28 cellular contexts compared by ENCODE assay signal in the genomic region with DNA sequence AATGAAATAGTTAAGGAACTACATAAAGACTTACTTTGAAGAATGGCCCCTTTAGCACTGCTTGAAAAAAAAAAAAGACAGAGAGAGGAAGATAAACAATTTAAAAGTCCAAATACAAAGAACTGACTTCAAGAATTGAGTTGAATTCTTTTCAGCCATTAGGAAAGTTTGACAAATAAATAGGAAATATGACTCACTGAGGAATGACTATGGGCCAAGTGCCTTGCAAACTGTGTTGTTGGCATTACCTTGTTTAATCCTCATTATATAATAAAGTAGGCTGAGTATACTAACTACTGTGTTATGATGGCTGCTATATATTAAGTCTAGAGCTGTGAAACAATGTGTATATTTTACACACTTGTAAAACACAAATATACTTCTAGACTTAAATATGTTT.
DNase-seq lines count a peak whose midpoint lies in the region; ATAC-seq and TF ChIP-seq lines count a peak whose summit lies in the region.
"Had no signal": no experiment of that assay in that cellular context is flagged by ENCODE, and none has a peak within 500 bp of the region (broad histone marks: within the 10 kb centered on the region; RNA-seq: fewer than 3 reads in every experiment).

No MANE protein-coding gene starts in this region.

- in situ Hi-C loops in gastrocnemius medialis (cut with MboI; ENCODE audit: low sequenced_read_pairs in 4 of 4) = no loop called here

- peak; percentile 24 for ATAC-seq in activated T-helper 17 cell treated with anti-CD3 and anti-CD28 coated beads, Interleukin-2, amount 50 U/mL, for 72 hours (replicated peaks)
- ATAC-seq in gastroesophageal sphincter (peak; percentile 28), gastrocnemius medialis (peak; percentile 56 to 60)
- ATAC-seq: A549; activated naive CD8-positive, alpha-beta T cell treated with anti-CD3 and anti-CD28 coated beads, Interleukin-2, amount 50 U/mL, for 24 hours; CD8-positive, alpha-beta T cell; GM23338 had no signal

- no peak overlapping the region for H3K4me3 ChIP-seq in gastroesophageal sphincter
- no peak overlapping the region for H3K4me3 ChIP-seq in gastrocnemius medialis
- H3K4me3 ChIP-seq in Caco-2 (ENCODE audit: low read depth, low read length) = no peak overlapping the region
- H3K4me3 ChIP-seq: A549, GM23338, heart left ventricle, PC-9, vagina had no signal

- no peak for TF ChIP-seq EP300 in gastroesophageal sphincter (IDR thresholded peaks at IDR 0.05)

- no peak overlapping the region for H3K27ac ChIP-seq in gastroesophageal sphincter
- peak overlapping the region in 3 of 4 donors; percentile 24 to 36 (median 31) for H3K27ac ChIP-seq in gastrocnemius medialis
- H3K27ac ChIP-seq: A549, PC-9, vagina, WERI-Rb-1 had no signal

- peaks cover 2% of the 10 kb centered on the region for H3K9me3 Mint-ChIP-seq in activated naive CD4-positive, alpha-beta T cell treated with anti-CD3 and anti-CD28 coated beads for 36 hours
- no peaks in the 10 kb centered on the region for H3K9me3 Mint-ChIP-seq in activated T-helper 17 cell treated with anti-CD3 and anti-CD28 coated beads, Interleukin-2, amount 50 U/mL, for 72 hours
- no peaks in the 10 kb centered on the region for H3K9me3 Mint-ChIP-seq in Caco-2 (ENCODE audit: unreplicated experiment)
- H3K9me3 Mint-ChIP-seq: central memory CD8-positive, alpha-beta T cell; stimulated activated naive CD8-positive, alpha-beta T cell treated with anti-CD3 and anti-CD28 coated beads, Interleukin-15, Interleukin-2, amounts not matched to agents 100 ng/mL and 50 ng/mL, for 24 hours had no signal

- no peaks in the 10 kb centered on the region for H3K27me3 Mint-ChIP-seq in activated naive CD4-positive, alpha-beta T cell treated with anti-CD3 and anti-CD28 coated beads for 36 hours (ENCODE audit: low read depth)
- no peaks in the 10 kb centered on the region for H3K27me3 Mint-ChIP-seq in activated T-helper 17 cell treated with anti-CD3 and anti-CD28 coated beads, Interleukin-2, amount 50 U/mL, for 72 hours
- peaks cover 10% of the 10 kb centered on the region for H3K27me3 Mint-ChIP-seq in Caco-2 (ENCODE audit: insufficient read depth, unreplicated experiment)
- H3K27me3 Mint-ChIP-seq: activated CD4-positive, alpha-beta T cell treated with anti-CD3 and anti-CD28 coated beads, Interleukin-2, amount 10 ng/mL, durations not matched to agents 24 days and 14 days; activated naive CD8-positive, alpha-beta T cell treated with anti-CD3 and anti-CD28 coated beads, Interleukin-2, amount 50 U/mL, for 24 hours; central memory CD8-positive, alpha-beta T cell; progenitor cell of endocrine pancreas; stimulated activated naive CD8-positive, alpha-beta T cell treated with anti-CD3 and anti-CD28 coated beads, Interleukin-15, Interleukin-2, amounts not matched to agents 100 ng/mL and 50 ng/mL, for 24 hours had no signal

- POLR2A ChIA-PET in Caco-2 (lab: Charles Lee) = no interaction called here

- BruUV-seq in Caco-2 (replicated peaks; lab: Mats Ljungman, UMichigan) = no TSS peak

- H3K27ac Mint-ChIP-seq in activated naive CD4-positive, alpha-beta T cell treated with anti-CD3 and anti-CD28 coated beads for 36 hours = peak overlapping the region; percentile 47
- peak overlapping the region; percentile 19 for H3K27ac Mint-ChIP-seq in activated T-helper 17 cell treated with anti-CD3 and anti-CD28 coated beads, Interleukin-2, amount 50 U/mL, for 72 hours
- no peak overlapping the region for H3K27ac Mint-ChIP-seq in Caco-2 (ENCODE audit: unreplicated experiment)
- H3K27ac Mint-ChIP-seq: activated CD4-positive, alpha-beta T cell treated with anti-CD3 and anti-CD28 coated beads, Interleukin-2, amount 10 ng/mL, durations not matched to agents 24 days and 14 days; activated naive CD8-positive, alpha-beta T cell treated with anti-CD3 and anti-CD28 coated beads, Interleukin-2, amount 50 U/mL, for 24 hours; activated T-helper 2 cell treated with anti-CD3 and anti-CD28 coated beads, Interferon-gamma antibody, Interleukin-2, Interleukin-4, amounts not matched to agents 10 μg/mL and 5 μg/mL and 100 μg/mL, durations not matched to agents 14 hours and 24 hours and 36 hours; CD8-positive, alpha-beta T cell; GM23338; progenitor cell of endocrine pancreas; stimulated activated naive CD8-positive, alpha-beta T cell treated with anti-CD3 and anti-CD28 coated beads, Interleukin-15, Interleukin-2, amounts not matched to agents 100 ng/mL and 50 ng/mL, for 24 hours had no signal

- H3K4me1 Mint-ChIP-seq in activated naive CD4-positive, alpha-beta T cell treated with anti-CD3 and anti-CD28 coated beads for 36 hours (ENCODE audit: low read depth) = peaks cover 22% of the 10 kb centered on the region
- H3K4me1 Mint-ChIP-seq in activated T-helper 17 cell treated with anti-CD3 and anti-CD28 coated beads, Interleukin-2, amount 50 U/mL, for 72 hours = peaks cover 13% of the 10 kb centered on the region
- no peaks in the 10 kb centered on the region for H3K4me1 Mint-ChIP-seq in Caco-2 (ENCODE audit: low read depth, unreplicated experiment)
- H3K4me1 Mint-ChIP-seq: GM23338 had no signal

- TF ChIP-seq POLR2A in gastroesophageal sphincter (IDR thresholded peaks at IDR 0.05) (no peak), gastrocnemius medialis (IDR thresholded peaks at IDR 0.05) (no peak)

- no peak for DNase-seq in activated naive CD4-positive, alpha-beta T cell treated with anti-CD3 and anti-CD28 coated beads for 36 hours
- DNase-seq in activated naive CD4-positive, alpha-beta T cell treated with Interleukin-2 at 50 U/mL for 16 hours = no peak
- no peak for DNase-seq in gastrocnemius medialis
- DNase-seq in medulla oblongata (ENCODE audit: extremely low spot score) = no peak
- no peak for DNase-seq in Caco-2
- no peak for DNase-seq in DMS153 treated with DMSO at 0.1 percent for 48 hours (lab: John Stamatoyannopoulos, UW; ENCODE audit: unreplicated experiment)
- DNase-seq: activated CD4-positive, alpha-beta T cell treated with anti-CD3 and anti-CD28 coated beads, Interleukin-2, amount 10 ng/mL, durations not matched to agents 24 days and 14 days; activated CD8-positive, alpha-beta memory T cell treated with anti-CD3 and anti-CD28 coated beads, Interleukin-2, amount 50 U/mL, for 4 hours; activated naive CD8-positive, alpha-beta T cell treated with anti-CD3 and anti-CD28 coated beads, Interleukin-2, amount 50 U/mL, for 24 hours; CD8-positive, alpha-beta T cell; heart left ventricle; NCI-H1048; NCI-H1694 treated with DMSO at 0.1 percent for 48 hours; NCI-H2171; NCI-H524 treated with DMSO at 0.1 percent for 48 hours; Right ventricle myocardium superior; T1000; WERI-Rb-1 had no signal

- H3K4me1 ChIP-seq in gastroesophageal sphincter (peaks cover 0 to 6% (median 0%) of the 10 kb centered on the region in 3 donors), gastrocnemius medialis (peaks cover 0 to 3% of the 10 kb centered on the region in 2 donors), Caco-2 (no peaks in the 10 kb centered on the region)
- H3K4me1 ChIP-seq: A549, vagina had no signal

- no peaks in the 10 kb centered on the region for H3K36me3 ChIP-seq in gastroesophageal sphincter
- no peaks in the 10 kb centered on the region for H3K36me3 ChIP-seq in gastrocnemius medialis
- no peaks in the 10 kb centered on the region; the same call in 1 of the 2 replicates for H3K36me3 ChIP-seq in Caco-2 (ENCODE audit: control insufficient read depth, insufficient read depth, low read length)
- H3K36me3 ChIP-seq: vagina, WERI-Rb-1 had no signal

- intact Hi-C loops in activated naive CD4-positive, alpha-beta T cell treated with anti-CD3 and anti-CD28 coated beads for 36 hours (cut with micrococcal nuclease) = loop anchor here (2.0 kb wide), 1 partner anchor 13 kb away; no protein-coding TSS in a partner anchor
- intact Hi-C loops in gastrocnemius medialis (cut with DNase I; ENCODE audit: low total_unique reads) = no loop called here
- intact Hi-C loops in Caco-2 (cut with micrococcal nuclease; ENCODE audit: unreplicated experiment) = no loop called here

- no peak overlapping the region for H3K4me3 Mint-ChIP-seq in activated naive CD4-positive, alpha-beta T cell treated with anti-CD3 and anti-CD28 coated beads for 36 hours
- H3K4me3 Mint-ChIP-seq in activated T-helper 17 cell treated with anti-CD3 and anti-CD28 coated beads, Interleukin-2, amount 50 U/mL, for 72 hours = no peak overlapping the region
- no peak overlapping the region for H3K4me3 Mint-ChIP-seq in Caco-2 (ENCODE audit: unreplicated experiment)
- H3K4me3 Mint-ChIP-seq: activated CD4-positive, alpha-beta T cell treated with anti-CD3 and anti-CD28 coated beads, Interleukin-2, amount 10 ng/mL, durations not matched to agents 24 days and 14 days; activated naive CD8-positive, alpha-beta T cell treated with anti-CD3 and anti-CD28 coated beads, Interleukin-2, amount 50 U/mL, for 24 hours; CD8-positive, alpha-beta T cell; central memory CD8-positive, alpha-beta T cell; GM23338; stimulated activated naive CD8-positive, alpha-beta T cell treated with anti-CD3 and anti-CD28 coated beads, Interleukin-15, Interleukin-2, amounts not matched to agents 100 ng/mL and 50 ng/mL, for 24 hours had no signal

- CTCF ChIA-PET in activated naive CD4-positive, alpha-beta T cell treated with anti-CD3 and anti-CD28 coated beads for 36 hours (lab: Charles Lee) = no interaction called here
- CTCF ChIA-PET in Caco-2 (lab: Charles Lee) = no interaction called here

- peaks cover 29% of the 10 kb centered on the region for H3K36me3 Mint-ChIP-seq in activated naive CD4-positive, alpha-beta T cell treated with anti-CD3 and anti-CD28 coated beads for 36 hours (ENCODE audit: low read depth)
- H3K36me3 Mint-ChIP-seq in activated T-helper 17 cell treated with anti-CD3 and anti-CD28 coated beads, Interleukin-2, amount 50 U/mL, for 72 hours (ENCODE audit: low read depth) = peaks cover 19% of the 10 kb centered on the region
- H3K36me3 Mint-ChIP-seq in Caco-2 (ENCODE audit: insufficient read depth, unreplicated experiment) = no peaks in the 10 kb centered on the region

- peaks cover 0 to 7% (median 0%) of the 10 kb centered on the region in 3 donors for H3K9me3 ChIP-seq in gastroesophageal sphincter
- H3K9me3 ChIP-seq in gastrocnemius medialis = no peaks in the 10 kb centered on the region
- no peaks in the 10 kb centered on the region for H3K9me3 ChIP-seq in Caco-2
- H3K9me3 ChIP-seq: heart left ventricle, vagina had no signal

- no peak for TF ChIP-seq CTCF in gastroesophageal sphincter (IDR thresholded peaks at IDR 0.05)
- TF ChIP-seq CTCF in gastrocnemius medialis (IDR thresholded peaks at IDR 0.05 in 4 of 5, conservative IDR thresholded peaks at IDR 0.05 in 1 of 5) = no peak
- TF ChIP-seq CTCF in Caco-2 (IDR thresholded peaks at IDR 0.05; ENCODE audit: insufficient read depth in 1 of 2, low read depth in 1 of 2, low read length in 1 of 2, severe bottlenecking in 1 of 2, unreplicated experiment in 1 of 2) = no peak

- H3K27me3 ChIP-seq in gastroesophageal sphincter (no peaks in the 10 kb centered on the region), gastrocnemius medialis (no peaks in the 10 kb centered on the region), Caco-2 (replicated peaks; ENCODE audit: control insufficient read depth, insufficient read depth, low read length) (no peaks in the 10 kb centered on the region)
- H3K27me3 ChIP-seq: heart left ventricle, vagina had no signal

Comparison
In these comparisons a context has a peak if more than half of its experiments do, and no peak if none do; other contexts are left out.
1. H3K27ac ChIP-seq: peak in gastrocnemius medialis (3 of 4); none in gastroesophageal sphincter (0 of 4).
2. Peak in every context shown above with its lines, with median percentiles within 50 percentile points of each other: ATAC-seq.